Comparison of ENCODE assay signal across 22 cellular contexts in the genomic region with DNA sequence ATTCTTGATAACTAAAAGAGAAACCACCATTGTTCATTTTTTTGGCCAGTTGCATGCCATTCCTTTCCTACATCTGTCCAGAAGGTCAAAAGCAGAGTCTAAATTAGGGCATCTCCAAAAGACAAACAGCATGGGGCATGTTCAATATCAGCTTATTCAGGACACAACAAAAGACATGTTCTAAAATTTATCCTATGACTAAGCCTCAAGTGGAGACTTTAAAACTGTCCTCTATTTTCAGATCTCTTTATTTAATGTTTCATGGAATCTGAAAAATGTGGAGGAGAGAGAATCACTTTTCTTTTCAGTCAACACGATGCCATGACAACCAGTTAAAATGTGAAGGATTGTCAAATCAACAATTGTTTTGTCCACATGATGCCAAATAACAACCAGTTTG.
DNase-seq lines count a peak whose midpoint lies in the region; ATAC-seq and TF ChIP-seq lines count a peak whose summit lies in the region.
"Had no signal": no experiment of that assay in that cellular context is flagged by ENCODE, and none has a peak within 500 bp of the region (broad histone marks: within the 10 kb centered on the region; RNA-seq: fewer than 3 reads in every experiment).

No MANE protein-coding gene starts in this region.

- no peaks in the 10 kb centered on the region for H3K4me1 Mint-ChIP-seq in activated CD8-positive, alpha-beta T cell treated with anti-CD3 and anti-CD28 coated beads, Interleukin-2, amount 10 ng/mL, durations not matched to agents 7 days and 5 days (ENCODE audit: low read depth)
- H3K4me1 Mint-ChIP-seq: B cell; CD8-positive, alpha-beta memory T cell had no signal

- H3K9me3 ChIP-seq in adipocyte (ENCODE audit: control insufficient read depth, low read length) = no peaks in the 10 kb centered on the region
- no peaks in the 10 kb centered on the region for H3K9me3 ChIP-seq in sigmoid colon
- H3K9me3 ChIP-seq in transverse colon = no peaks in the 10 kb centered on the region
- H3K9me3 ChIP-seq: MG63 had no signal

- CTCF ChIA-PET in activated CD8-positive, alpha-beta T cell treated with anti-CD3 and anti-CD28 coated beads, Interleukin-2, amount 10 ng/mL, durations not matched to agents 7 days and 5 days (lab: Charles Lee) = no interaction called here

- H3K27ac Mint-ChIP-seq in activated CD8-positive, alpha-beta T cell treated with anti-CD3 and anti-CD28 coated beads, Interleukin-2, amount 10 ng/mL, durations not matched to agents 7 days and 5 days = no peak overlapping the region
- H3K27ac Mint-ChIP-seq: B cell, GM23338 had no signal

- no peak overlapping the region for H3K4me3 Mint-ChIP-seq in activated CD8-positive, alpha-beta T cell treated with anti-CD3 and anti-CD28 coated beads, Interleukin-2, amount 10 ng/mL, durations not matched to agents 7 days and 5 days
- H3K4me3 Mint-ChIP-seq: B cell; CD8-positive, alpha-beta memory T cell; GM23338 had no signal

- H3K4me1 ChIP-seq in adipocyte (ENCODE audit: control insufficient read depth, insufficient read depth, low read length) = peaks cover 20% of the 10 kb centered on the region
- H3K4me1 ChIP-seq in sigmoid colon = peaks cover 0 to 46% (median 22%) of the 10 kb centered on the region in 4 donors
- no peaks in the 10 kb centered on the region for H3K4me1 ChIP-seq in transverse colon

- H3K27me3 Mint-ChIP-seq in activated CD8-positive, alpha-beta T cell treated with anti-CD3 and anti-CD28 coated beads, Interleukin-2, amount 10 ng/mL, durations not matched to agents 7 days and 5 days (ENCODE audit: low read depth) = no peaks in the 10 kb centered on the region
- H3K27me3 Mint-ChIP-seq: B cell had no signal

- in situ Hi-C loops in transverse colon (cut with MboI; ENCODE audit: low pct_ligation_motif_present in 1 of 4, low pct_unique_long_range_greater_than_20kb in 1 of 4, low sequenced_read_pairs in 3 of 4) = no loop called here

- ATAC-seq in activated CD8-positive, alpha-beta T cell treated with anti-CD3 and anti-CD28 coated beads, Interleukin-2, amount 10 ng/mL, durations not matched to agents 7 days and 5 days = no peak
- ATAC-seq: GM12878, GM23338, Panc1 had no signal

- no peaks in the 10 kb centered on the region for H3K36me3 ChIP-seq in adipocyte (ENCODE audit: control insufficient read depth, insufficient read depth, low read length, severe bottlenecking)
- H3K36me3 ChIP-seq in sigmoid colon = no peaks in the 10 kb centered on the region
- H3K36me3 ChIP-seq in transverse colon = no peaks in the 10 kb centered on the region
- H3K36me3 ChIP-seq: MG63 had no signal

- TF ChIP-seq CTCF in fibroblast of the aortic adventitia (IDR thresholded peaks at IDR 0.05; ENCODE audit: insufficient read depth, low read length) = no peak
- TF ChIP-seq CTCF in sigmoid colon (IDR thresholded peaks at IDR 0.05) = no peak
- no peak for TF ChIP-seq CTCF in transverse colon (IDR thresholded peaks at IDR 0.05)

- DNase-seq in AG20443 (ENCODE audit: low spot score) (peak; percentile 11), adipocyte (ENCODE audit: low read depth) (peak; percentile 9), fibroblast of the aortic adventitia (ENCODE audit: low read depth) (peak; percentile 67), sigmoid colon (no peak), transverse colon (no peak), NCI-H1092 treated with DMSO at 0.1 percent for 48 hours (lab: John Stamatoyannopoulos, UW) (no peak), NCI-H226 (no peak)
- DNase-seq in activated CD8-positive, alpha-beta T cell treated with anti-CD3 and anti-CD28 coated beads, Interleukin-2, amount 10 ng/mL, durations not matched to agents 7 days and 5 days = no peak
- DNase-seq: Calu3; CD8-positive, alpha-beta memory T cell; HCEC 1CT; KBM-7; MG63; NCI-H2029; NCI-H526 treated with DMSO at 0.1 percent for 48 hours; SHP77 treated with DMSO at 0.1 percent for 48 hours; SW 1271 had no signal

- H3K4me3 ChIP-seq in adipocyte (ENCODE audit: low read length) (no peak overlapping the region), fibroblast of the aortic adventitia (ENCODE audit: low read depth, low read length) (no peak overlapping the region), sigmoid colon (no peak overlapping the region), transverse colon (no peak overlapping the region)
- H3K4me3 ChIP-seq: GM12878, GM23338, MG63 had no signal

- 82 to 89% methylated on average over 1 of the region's 1 CpG for WGBS in sigmoid colon, 2 donors
- 47 to 57% methylated on average over 1 of the region's 1 CpG for WGBS in transverse colon (ENCODE audit: low coverage in 1 of 2), 2 donors

- no peak for TF ChIP-seq POLR2A in sigmoid colon (IDR thresholded peaks at IDR 0.05)
- no peak for TF ChIP-seq POLR2A in transverse colon (IDR thresholded peaks at IDR 0.05)

- H3K9me3 Mint-ChIP-seq in activated CD8-positive, alpha-beta T cell treated with anti-CD3 and anti-CD28 coated beads, Interleukin-2, amount 10 ng/mL, durations not matched to agents 7 days and 5 days (ENCODE audit: insufficient read depth) = no peaks in the 10 kb centered on the region
- H3K9me3 Mint-ChIP-seq: GM23338 had no signal

- peak in 3 of 4 donors; percentile 21 to 36 (median 36) for TF ChIP-seq EP300 in sigmoid colon (IDR thresholded peaks at IDR 0.05)
- no peak for TF ChIP-seq EP300 in transverse colon (IDR thresholded peaks at IDR 0.05; ENCODE audit: low read depth)

- intact Hi-C loops in sigmoid colon (cut with DNase I) = loop anchor here (10.0 kb wide), 1 partner anchor 302 kb away; a partner anchor contains a TSS
- intact Hi-C loops in transverse colon (cut with DNase I; ENCODE audit: low total_unique reads) = no loop called here

- H3K27me3 ChIP-seq in adipocyte (replicated peaks; ENCODE audit: control insufficient read depth, insufficient read depth, low read length) (no peaks in the 10 kb centered on the region), sigmoid colon (no peaks in the 10 kb centered on the region), transverse colon (no peaks in the 10 kb centered on the region)
- H3K27me3 ChIP-seq: MG63 had no signal

- H3K27ac ChIP-seq in sigmoid colon = peak overlapping the region in 3 of 4 donors; percentile 53 to 63 (median 56)
- no peak overlapping the region for H3K27ac ChIP-seq in transverse colon
- H3K27ac ChIP-seq: C4-2B had no signal

- POLR2A ChIA-PET in activated CD8-positive, alpha-beta T cell treated with anti-CD3 and anti-CD28 coated beads, Interleukin-2, amount 10 ng/mL, durations not matched to agents 7 days and 5 days (lab: Charles Lee) = no interaction called here

- no peaks in the 10 kb centered on the region for H3K36me3 Mint-ChIP-seq in activated CD8-positive, alpha-beta T cell treated with anti-CD3 and anti-CD28 coated beads, Interleukin-2, amount 10 ng/mL, durations not matched to agents 7 days and 5 days (ENCODE audit: low read depth)
- H3K36me3 Mint-ChIP-seq: CD8-positive, alpha-beta memory T cell had no signal

- H3K9ac ChIP-seq in adipocyte (ENCODE audit: low read length) = no peak overlapping the region

Comparison
In these comparisons a context has a peak if more than half of its experiments do, and no peak if none do; other contexts are left out.
1. DNase-seq: peak in AG20443 (single experiment), adipocyte (single experiment) and fibroblast of the aortic adventitia (single experiment); none in sigmoid colon (single experiment), transverse colon (single experiment), NCI-H1092 treated with DMSO at 0.1 percent for 48 hours (single experiment), NCI-H226 (single experiment) and activated CD8-positive, alpha-beta T cell treated with anti-CD3 and anti-CD28 coated beads, Interleukin-2, amount 10 ng/mL, durations not matched to agents 7 days and 5 days (single experiment).
2. H3K27ac ChIP-seq: peak in sigmoid colon (3 of 4); none in transverse colon (0 of 4).